ENCODE assay signal across 20 cellular contexts in genomic region chr15:89301304-89302089, GRCh38.
"Had no signal": no experiment of that assay in that cellular context is flagged by ENCODE, and none has a peak within 500 bp of the region (broad histone marks: within the 10 kb centered on the region; RNA-seq: fewer than 3 reads in every experiment).

No MANE protein-coding gene starts in this region.

- H3K27me3 ChIP-seq: sigmoid colon, tibial nerve had no signal

- ATAC-seq: left colon had no signal

- H3K27ac ChIP-seq: sigmoid colon, tibial nerve had no signal

- H3K4me1 ChIP-seq: sigmoid colon, tibial nerve had no signal

- FAIRE-seq: bronchial epithelial cell, endometrium, TTC549, urothelium cell line had no signal

- H3K27ac Mint-ChIP-seq: nephron had no signal

- H3K4me3 Mint-ChIP-seq: nephron had no signal

- H3K4me3 ChIP-seq: lung, sigmoid colon, tibial nerve had no signal

- H3K4me1 Mint-ChIP-seq: nephron had no signal

- H3K36me3 ChIP-seq: sigmoid colon had no signal

- H3K9me3 ChIP-seq: sigmoid colon, tibial nerve had no signal

- DNase-seq: activated CD8-positive, alpha-beta memory T cell treated with anti-CD3 and anti-CD28 coated beads, Interleukin-2, amount 50 U/mL, for 4 hours; activated naive CD4-positive, alpha-beta T cell treated with Interleukin-2 at 50 U/mL for 16 hours; cerebellar nuclear complex; cortex of kidney; erythroblast; foreskin melanocyte; hypothalamus; islet precursor cell; left colon; sigmoid colon; stimulated activated CD4-positive, alpha-beta T cell treated with anti-CD3 and anti-CD28 coated beads, Interleukin-4, amount 100 ng/mL, for 4 hours; stimulated activated naive CD4-positive, alpha-beta T cell treated with Interleukin-2 at 50 U/mL for 16 hours; SW 1271 had no signal
